27 cellular contexts compared by ENCODE assay signal in the genomic region with DNA sequence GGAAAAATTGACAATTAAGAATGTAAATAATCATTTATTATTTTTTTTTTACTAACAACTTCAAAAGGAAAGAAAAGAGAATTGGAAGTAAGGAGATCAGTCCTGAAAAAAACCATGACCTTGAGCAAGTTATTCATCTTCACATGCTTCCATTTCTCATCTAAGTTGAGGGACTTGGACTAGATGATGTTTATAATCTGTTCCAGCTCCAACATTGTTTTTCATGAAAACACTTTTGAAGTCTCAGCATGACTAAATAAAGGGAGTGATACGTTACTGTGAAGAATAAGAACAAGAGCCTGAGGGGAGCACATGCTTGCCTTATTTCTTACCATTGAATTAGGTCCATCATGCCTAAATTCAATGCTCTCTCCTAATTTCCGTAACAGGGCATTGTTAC.
"Had no signal": no experiment of that assay in that cellular context is flagged by ENCODE, and none has a peak within 500 bp of the region (broad histone marks: within the 10 kb centered on the region; RNA-seq: fewer than 3 reads in every experiment).

No MANE protein-coding gene starts in this region.

- H3K36me3 ChIP-seq: ascending aorta, cardiac muscle cell had no signal

- DNase-seq: activated B cell treated with CpG ODN at 0.5 μM for 24 hours; activated CD4-positive, alpha-beta memory T cell treated with anti-CD3 and anti-CD28 coated beads for 36 hours; activated CD4-positive, alpha-beta T cell treated with anti-CD3 and anti-CD28 coated beads for 4 hours; activated CD4-positive, alpha-beta T cell treated with anti-CD3 and anti-CD28 coated beads, Interleukin-2, amount 10 ng/mL, durations not matched to agents 24 days and 14 days; activated CD4-positive, alpha-beta T cell treated with anti-CD3 and anti-CD28 coated beads, Interleukin-2, amount 50 U/mL, for 1 hour; activated CD4-positive, alpha-beta T cell treated with anti-CD3 and anti-CD28 coated beads, Interleukin-2, amount 50 U/mL, for 4 hours; activated CD4-positive, CD25-positive, alpha-beta regulatory T cell treated with anti-CD3 and anti-CD28 coated beads, Interleukin-2, amount 50 U/mL, for 72 hours; activated CD8-positive, alpha-beta memory T cell treated with anti-CD3 and anti-CD28 coated beads, Interleukin-2, amount 50 U/mL, for 4 hours; activated CD8-positive, alpha-beta T cell treated with anti-CD3 and anti-CD28 coated beads for 36 hours; activated effector memory CD4-positive, alpha-beta T cell treated with Interleukin-2 at 50 U/mL for 16 hours; activated gamma-delta T cell; activated naive CD4-positive, alpha-beta T cell treated with anti-CD3 and anti-CD28 coated beads, Interleukin-2, amount 10 ng/mL, durations not matched to agents 7 days and 5 days; activated naive CD4-positive, alpha-beta T cell treated with Interleukin-2 at 50 U/mL for 16 hours; activated naive CD8-positive, alpha-beta T cell treated with anti-CD3 and anti-CD28 coated beads, Interleukin-2, amount 10 ng/mL, durations not matched to agents 7 days and 5 days; activated naive CD8-positive, alpha-beta T cell treated with anti-CD3 and anti-CD28 coated beads, Interleukin-2, amount 50 U/mL, for 24 hours; activated T-cell treated with anti-CD3 and anti-CD28 coated beads for 4 hours; activated T-cell treated with anti-CD3 and anti-CD28 coated beads, Interleukin-2, amount 50 U/mL, for 24 hours; activated T-cell treated with anti-CD3 and anti-CD28 coated beads, Interleukin-2, amount 50 U/mL, for 48 hours; amygdala; anterior cingulate cortex; cerebellar nuclear complex; T-helper 1 cell; T-helper 2 cell; T-helper 9 cell had no signal

- H3K9me3 ChIP-seq: ascending aorta had no signal

- H3K4me1 ChIP-seq: ascending aorta had no signal

- H3K27me3 ChIP-seq: ascending aorta, cardiac muscle cell had no signal

- FAIRE-seq: bronchial epithelial cell had no signal

- ATAC-seq: activated CD8-positive, alpha-beta T cell treated with anti-CD3 and anti-CD28 coated beads for 36 hours; activated naive CD8-positive, alpha-beta T cell treated with anti-CD3 and anti-CD28 coated beads, Interleukin-2, amount 50 U/mL, for 24 hours had no signal

- H3K4me3 ChIP-seq: ascending aorta, cardiac muscle cell had no signal

- H3K27ac ChIP-seq: ascending aorta, cardiac muscle cell had no signal
